In genomic region chr17:4362141-4362540, GRCh38 we compare ENCODE assay signal across 11 cellular contexts. TPM values are rescaled to one million over a fixed set of nuclear protein-coding genes. Genes with fewer than 3 reads are reported as not detected.
A peak's percentile ranks its signal among the peaks of the same experiment; 100 is the strongest.
DNase-seq lines count a peak whose midpoint lies in the region; ATAC-seq and TF ChIP-seq lines count a peak whose summit lies in the region.
"Had no signal": no experiment of that assay in that cellular context is flagged by ENCODE, and none has a peak within 500 bp of the region (broad histone marks: within the 10 kb centered on the region; RNA-seq: fewer than 3 reads in every experiment).

No MANE protein-coding gene starts in this region.

- H2AK5ac ChIP-seq in trophoblast cell (ENCODE audit: low read length): no peak overlapping the region

- no peak overlapping the region for H2AFZ ChIP-seq in trophoblast cell (ENCODE audit: insufficient read depth, low read length, poor library complexity)

- ATAC-seq in GM21576 (IDR thresholded peaks at IDR 0.05; ENCODE audit: unreplicated experiment): no peak

- DNase-seq in NCI-H2081 (lab: John Stamatoyannopoulos, UW) (peak; percentile 7 to 60), NCI-H2081 treated with DMSO at 0.1 percent for 48 hours (lab: John Stamatoyannopoulos, UW) (no peak), NCI-H1436 treated with DMSO at 0.1 percent for 48 hours (lab: John Stamatoyannopoulos, UW) (peak; percentile 96), choroid plexus epithelial cell (ENCODE audit: low read depth) (peak; percentile 37), trophoblast cell (peak in 1 of 2 donors; percentile 53), cerebellar nuclear complex (lab: John Stamatoyannopoulos, UW) (no peak), colonic mucosa (no peak)
- DNase-seq: KBM-7, thyroid gland had no signal

- H3K4me1 ChIP-seq in trophoblast cell (ENCODE audit: control insufficient read depth in 1 of 2, insufficient read depth in 2 of 2, low read length in 2 of 2) (peaks cover 4% of the 10 kb centered on the region in 2 experiments), colonic mucosa (peaks cover 3% of the 10 kb centered on the region)

- no peak overlapping the region for H3K14ac ChIP-seq in trophoblast cell (ENCODE audit: low read length)

- H4K8ac ChIP-seq in trophoblast cell (ENCODE audit: low read depth, low read length): no peak overlapping the region

- intact Hi-C loops in colonic mucosa (cut with DNase I): no loop called here

- no peak overlapping the region for H3K23ac ChIP-seq in trophoblast cell (ENCODE audit: low read length)

- H3K79me2 ChIP-seq in trophoblast cell (ENCODE audit: control insufficient read depth, insufficient read depth, low read length, poor library complexity): peaks cover 44% of the 10 kb centered on the region

- H3K27me3 ChIP-seq in trophoblast cell (ENCODE audit: insufficient read depth, low read length) (no peaks in the 10 kb centered on the region), colonic mucosa (no peaks in the 10 kb centered on the region)
- H3K27me3 ChIP-seq: thyroid gland had no signal

- H3K27ac ChIP-seq in trophoblast cell (ENCODE audit: low read depth, low read length): no peak overlapping the region
- no peak overlapping the region for H3K27ac ChIP-seq in colonic mucosa
- H3K27ac ChIP-seq: SK-N-MC, thyroid gland had no signal

- H3K9me3 ChIP-seq in trophoblast cell (ENCODE audit: insufficient read depth, low read depth, low read length): no peaks in the 10 kb centered on the region
- no peaks in the 10 kb centered on the region for H3K9me3 ChIP-seq in colonic mucosa
- H3K9me3 ChIP-seq: thyroid gland had no signal

- no CpG with 5 or more reads among the region's 4 CpGs for WGBS in trophoblast cell (ENCODE audit: extremely low coverage, insufficient coverage, insufficient read length)

- no peak overlapping the region for H3K18ac ChIP-seq in trophoblast cell (ENCODE audit: low read length)

- H3K36me3 ChIP-seq in trophoblast cell (ENCODE audit: control insufficient read depth in 1 of 2, insufficient read depth in 2 of 2, low read length in 2 of 2) (peaks cover 2 to 8% of the 10 kb centered on the region in 2 experiments), colonic mucosa (no peaks in the 10 kb centered on the region)
- H3K36me3 ChIP-seq: thyroid gland had no signal

- no peak overlapping the region for H2BK5ac ChIP-seq in trophoblast cell (ENCODE audit: low read depth, low read length, poor library complexity)

- H3K4me2 ChIP-seq in trophoblast cell (ENCODE audit: low read length): no peak overlapping the region

- no peak overlapping the region for H2BK12ac ChIP-seq in trophoblast cell (ENCODE audit: low read length)

- H3K4me3 ChIP-seq in choroid plexus epithelial cell (ENCODE audit: low read depth, low read length): no peak overlapping the region
- H3K4me3 ChIP-seq in trophoblast cell (ENCODE audit: low read depth, low read length): no peak overlapping the region
- H3K4me3 ChIP-seq in colonic mucosa: no peak overlapping the region
- H3K4me3 ChIP-seq: SK-N-MC, thyroid gland had no signal

- no peak overlapping the region for H2BK120ac ChIP-seq in trophoblast cell (ENCODE audit: insufficient read depth, low read length, poor library complexity)

- H3K9ac ChIP-seq in trophoblast cell (ENCODE audit: low read length) (no peak overlapping the region), colonic mucosa (ENCODE audit: low read depth in 2 of 2, low read length in 2 of 2) (no peak overlapping the region)

- no peak overlapping the region for H4K12ac ChIP-seq in trophoblast cell (ENCODE audit: low read depth, low read length)

- H3K79me1 ChIP-seq in trophoblast cell (ENCODE audit: low read length): peaks cover 16% of the 10 kb centered on the region

- H3K4ac ChIP-seq in trophoblast cell (ENCODE audit: low read depth, low read length): peak overlapping the region; percentile 24

- no peak overlapping the region for H4K91ac ChIP-seq in trophoblast cell (ENCODE audit: low read depth, low read length)

- TF ChIP-seq CTCF in choroid plexus epithelial cell (conservative IDR thresholded peaks at IDR 0.05; ENCODE audit: low read depth, low read length) (peak; percentile 42), colonic mucosa (IDR thresholded peaks at IDR 0.05) (no peak)

RNA-seq across cellular contexts. Expression of gene UBE2G1, which starts 4.3 kb away (rescaled TPM):
- polyA plus RNA-seq in trophoblast cell (2013): 225 and 236 TPM in 2 replicates
- 10 to 100 TPM; 67.3 to 70.1 TPM for total RNA-seq in colonic mucosa

Comparison
In these comparisons a context has a peak if more than half of its experiments do, and no peak if none do; other contexts are left out.
1. DNase-seq: peak in NCI-H2081 (2 of 2), NCI-H1436 treated with DMSO at 0.1 percent for 48 hours (single experiment) and choroid plexus epithelial cell (single experiment); none in NCI-H2081 treated with DMSO at 0.1 percent for 48 hours (single experiment), cerebellar nuclear complex (0 of 2) and colonic mucosa (single experiment).